In the genomic region with DNA sequence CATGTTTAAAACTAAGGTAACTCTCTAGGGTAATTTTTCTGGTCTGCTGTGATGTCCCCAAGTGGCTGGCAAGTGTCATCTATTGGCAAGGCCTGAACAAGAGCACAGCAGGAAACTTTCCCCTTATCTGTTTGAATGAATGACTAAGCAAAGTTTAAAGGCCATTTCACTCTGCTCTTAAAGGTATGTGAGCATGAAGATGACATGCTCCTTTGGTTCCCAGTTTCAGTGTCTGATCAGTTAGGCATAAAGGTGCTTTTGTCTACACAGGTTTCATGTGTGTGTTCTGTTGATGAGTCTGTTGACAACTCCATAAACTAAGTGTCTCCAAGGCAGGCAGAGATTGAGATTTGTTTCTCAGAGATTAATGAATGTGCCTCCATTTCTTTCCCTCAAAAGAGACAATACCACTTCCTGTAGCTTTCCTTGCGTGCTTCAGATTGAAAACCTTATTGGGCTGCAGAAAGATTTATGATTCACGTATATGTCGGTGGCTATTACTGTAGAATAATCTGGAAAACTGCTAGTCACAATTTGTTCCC, we compare ENCODE assay signal across 9 cellular contexts.
DNase-seq lines count a peak whose midpoint lies in the region; ATAC-seq and TF ChIP-seq lines count a peak whose summit lies in the region.
"Had no signal": no experiment of that assay in that cellular context is flagged by ENCODE, and none has a peak within 500 bp of the region (broad histone marks: within the 10 kb centered on the region; RNA-seq: fewer than 3 reads in every experiment).

No MANE protein-coding gene starts in this region.

- H3K36me3 ChIP-seq in mesodermal cell (ENCODE audit: control insufficient read depth, insufficient read depth, low read length) (no peaks in the 10 kb centered on the region), SJCRH30 (no peaks in the 10 kb centered on the region), BE2C (no peaks in the 10 kb centered on the region)

- TF ChIP-seq CTCF in BE2C (IDR thresholded peaks at IDR 0.05; ENCODE audit: low read depth, low read length), result no peak

- WGBS in mesodermal cell (ENCODE audit: insufficient coverage in 2 of 2), 2 experiments, result 61 to 73% methylated on average over 2 to 3 of the region's 3 CpGs

- DNase-seq in NCI-H345 treated with DMSO at 0.1 percent for 48 hours (lab: John Stamatoyannopoulos, UW; ENCODE audit: unreplicated experiment) (peak; percentile 85), SJCRH30 (no peak), BE2C (no peak)
- DNase-seq in effector CD4-positive, alpha-beta T cell, result no peak
- DNase-seq: NCI-H226 had no signal

- no peaks in the 10 kb centered on the region for H3K27me3 ChIP-seq in SJCRH30
- peaks cover 3% of the 10 kb centered on the region; the same call in 1 of the 2 replicates for H3K27me3 ChIP-seq in BE2C

- peak; percentile 93 for ATAC-seq in GM18907 (IDR thresholded peaks at IDR 0.05; ENCODE audit: unreplicated experiment)
- peak; percentile 59 for ATAC-seq in HG02884 (IDR thresholded peaks at IDR 0.05; ENCODE audit: unreplicated experiment)
- ATAC-seq in GM18873 (IDR thresholded peaks at IDR 0.05; ENCODE audit: low FRiP score, unreplicated experiment), result no peak

- H3K9me3 ChIP-seq in mesodermal cell (ENCODE audit: control insufficient read depth, low read length) (no peaks in the 10 kb centered on the region), SJCRH30 (replicated peaks) (no peaks in the 10 kb centered on the region), BE2C (no peaks in the 10 kb centered on the region)

- H3K27ac ChIP-seq in mesodermal cell (ENCODE audit: low read depth, low read length, severe bottlenecking) (peak overlapping the region; percentile 50), SJCRH30 (no peak overlapping the region)

- H3K4me1 ChIP-seq in mesodermal cell (ENCODE audit: control insufficient read depth, insufficient read depth, low read length, poor library complexity, severe bottlenecking) (peaks cover 8% of the 10 kb centered on the region), SJCRH30 (peaks cover 6% of the 10 kb centered on the region), BE2C (no peaks in the 10 kb centered on the region)

- H3K4me3 ChIP-seq in mesodermal cell (ENCODE audit: extremely low read depth, insufficient read depth, low read length, poor library complexity, severe bottlenecking) (no peak overlapping the region), SJCRH30 (no peak overlapping the region), BE2C (ENCODE audit: low read depth, low read length) (no peak overlapping the region)
